Comparison of ENCODE assay signal across 21 cellular contexts in the genomic region with DNA sequence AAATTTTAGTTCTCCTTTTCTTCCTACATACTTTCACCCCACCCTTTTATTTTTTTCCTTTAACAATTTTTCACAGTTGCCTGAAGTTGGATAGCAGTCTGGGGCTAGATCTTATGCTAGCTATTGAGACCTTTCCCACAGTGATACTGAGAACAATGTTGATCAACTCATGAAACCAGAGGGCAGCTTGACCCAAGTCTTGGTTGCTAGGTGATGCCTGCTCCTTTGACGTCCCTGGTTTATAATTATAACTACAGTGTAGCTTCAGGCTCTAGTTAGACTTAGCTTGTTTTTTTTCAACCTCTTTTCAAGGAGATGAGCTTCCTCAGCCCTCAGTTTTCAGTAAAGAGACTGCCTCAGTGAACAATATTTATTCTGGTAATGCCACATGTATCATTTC.
DNase-seq lines count a peak whose midpoint lies in the region; ATAC-seq and TF ChIP-seq lines count a peak whose summit lies in the region.
"Had no signal": no experiment of that assay in that cellular context is flagged by ENCODE, and none has a peak within 500 bp of the region (broad histone marks: within the 10 kb centered on the region; RNA-seq: fewer than 3 reads in every experiment).

No MANE protein-coding gene starts in this region.

- intact Hi-C loops in gastrocnemius medialis (cut with DNase I; ENCODE audit: low total_unique reads): loop anchor here (10.0 kb wide), 1 partner anchor 504 kb away; no protein-coding TSS in a partner anchor

- H3K9me3 ChIP-seq in gastrocnemius medialis: no peaks in the 10 kb centered on the region
- H3K9me3 ChIP-seq: tibial artery had no signal

- DNase-seq in SIG-M5 treated with dmso at 0.1 percent for 504 hours (lab: John Stamatoyannopoulos, UW; ENCODE audit: unreplicated experiment): peak; percentile 23
- DNase-seq in SIG-M5 (lab: John Stamatoyannopoulos, UW): no peak
- DNase-seq in OCI-M1 (lab: John Stamatoyannopoulos, UW): peak; percentile 26
- peak; percentile 21 for DNase-seq in fibroblast of pulmonary artery (ENCODE audit: low read depth)
- peak in 1 of 2 donors; percentile 31 for DNase-seq in gastrocnemius medialis
- DNase-seq in SKM-1 treated with dmso at 0.1 percent for 144 hours (lab: John Stamatoyannopoulos, UW; ENCODE audit: unreplicated experiment): no peak
- DNase-seq in left lobe of liver (ENCODE audit: low spot score): no peak
- DNase-seq in activated CD8-positive, alpha-beta memory T cell treated with anti-CD3 and anti-CD28 coated beads for 24 hours: no peak
- DNase-seq: activated CD4-positive, alpha-beta memory T cell treated with anti-CD3 and anti-CD28 coated beads for 36 hours; activated naive CD8-positive, alpha-beta T cell treated with anti-CD3 and anti-CD28 coated beads for 36 hours; activated T-cell treated with anti-CD3 and anti-CD28 coated beads, Interleukin-2, amount 50 U/mL, for 72 hours; C1 segment of cervical spinal cord; dermis blood vessel endothelial cell; DMS53; NCI-H146; nephron progenitor cell; stimulated activated naive B cell treated with anti-CD40 and anti-IgM and Interleukin-4, amounts not matched to agents 10 μg/mL and 1 μg/mL and 100 μg/mL, for 72 hours; tibial artery; WERI-Rb-1 had no signal

- no peaks in the 10 kb centered on the region for H3K27me3 ChIP-seq in gastrocnemius medialis
- H3K27me3 ChIP-seq: tibial artery had no signal

- no peaks in the 10 kb centered on the region for H3K36me3 ChIP-seq in gastrocnemius medialis
- H3K36me3 ChIP-seq: tibial artery, WERI-Rb-1 had no signal

- peaks cover 18 to 28% of the 10 kb centered on the region in 2 donors for H3K4me1 ChIP-seq in gastrocnemius medialis

- H3K27ac ChIP-seq in gastrocnemius medialis: peak overlapping the region; percentile 8 to 56 (median 47)
- H3K27ac ChIP-seq: epithelial cell of prostate, RWPE1, tibial artery, WERI-Rb-1 had no signal

- no peak for TF ChIP-seq CTCF in fibroblast of pulmonary artery (IDR thresholded peaks at IDR 0.05; ENCODE audit: low read length, missing control alignments)
- TF ChIP-seq CTCF in gastrocnemius medialis (IDR thresholded peaks at IDR 0.05 in 4 of 5, conservative IDR thresholded peaks at IDR 0.05 in 1 of 5): no peak

- no peak overlapping the region for H3K4me3 ChIP-seq in fibroblast of pulmonary artery (replicated peaks; ENCODE audit: low read depth, low read length)
- peak overlapping the region in 1 of 4 donors; percentile 2 for H3K4me3 ChIP-seq in gastrocnemius medialis
- H3K4me3 ChIP-seq: tibial artery had no signal

- ATAC-seq in gastrocnemius medialis (peak; percentile 90 to 91), left lobe of liver (no peak)
- ATAC-seq: activated T-cell treated with anti-CD3 and anti-CD28 coated beads, Interleukin-2, amount 50 U/mL, for 72 hours; stimulated activated naive B cell treated with anti-CD40 and anti-IgM and Interleukin-4, amounts not matched to agents 10 μg/mL and 1 μg/mL and 100 μg/mL, for 72 hours had no signal

- no peak for TF ChIP-seq POLR2A in gastrocnemius medialis (IDR thresholded peaks at IDR 0.05)

- in situ Hi-C loops in gastrocnemius medialis (cut with MboI; ENCODE audit: low sequenced_read_pairs in 4 of 4): no loop called here

Comparison
In these comparisons a context has a peak if more than half of its experiments do, and no peak if none do; other contexts are left out.
1. DNase-seq: peak in SIG-M5 treated with dmso at 0.1 percent for 504 hours (single experiment), OCI-M1 (single experiment) and fibroblast of pulmonary artery (single experiment); none in SIG-M5 (single experiment), SKM-1 treated with dmso at 0.1 percent for 144 hours (single experiment), left lobe of liver (single experiment) and activated CD8-positive, alpha-beta memory T cell treated with anti-CD3 and anti-CD28 coated beads for 24 hours (single experiment).